1 cellular context compared by ENCODE assay signal in the genomic region with DNA sequence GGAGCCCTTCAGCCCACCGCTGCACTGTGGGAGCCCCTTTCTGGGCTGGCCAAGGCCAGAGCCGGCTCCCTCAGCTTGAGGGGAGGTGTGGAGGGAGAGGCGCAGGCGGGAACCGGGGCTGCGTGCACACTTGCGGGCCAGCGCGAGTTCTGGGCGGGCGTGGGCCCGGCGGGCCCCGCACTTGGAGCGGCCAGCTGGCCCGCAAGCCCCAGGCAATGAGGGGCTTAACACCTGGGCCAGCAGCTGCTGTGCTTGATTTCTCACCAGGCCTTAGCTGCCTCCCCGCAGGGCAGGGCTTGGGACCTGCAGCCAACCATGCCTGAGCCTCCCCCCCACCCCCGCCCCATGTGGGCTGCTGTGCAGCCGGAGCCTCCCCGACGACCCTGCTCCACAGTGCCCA. TPM values are rescaled to one million over a fixed set of nuclear protein-coding genes. Genes with fewer than 3 reads are reported as not detected.
"Had no signal": no experiment of that assay in that cellular context is flagged by ENCODE, and none has a peak within 500 bp of the region (broad histone marks: within the 10 kb centered on the region; RNA-seq: fewer than 3 reads in every experiment).

No MANE protein-coding gene starts in this region.

RNA-seq across cellular contexts. Expression of a gene that starts 30.7 kb away (rescaled TPM):
- total RNA-seq: natural killer cell treated with Interleukin-12 subunit alpha and Interleukin-12 subunit beta and Interleukin-15 and Interleukin-18, amount 100 ng/mL, for 72 hours had no signal
